35 cellular contexts compared by ENCODE assay signal in genomic region chr7:131869186-131869862, GRCh38.
"Had no signal": no experiment of that assay in that cellular context is flagged by ENCODE, and none has a peak within 500 bp of the region (broad histone marks: within the 10 kb centered on the region; RNA-seq: fewer than 3 reads in every experiment).

No MANE protein-coding gene starts in this region.

- H3K4me3 Mint-ChIP-seq: activated B cell treated with CpG ODN at 0.5 μM for 24 hours; activated CD4-positive, alpha-beta memory T cell treated with anti-CD3 and anti-CD28 coated beads for 36 hours; activated CD4-positive, alpha-beta T cell treated with anti-CD3 and anti-CD28 coated beads, Interleukin-2, amount 10 ng/mL, durations not matched to agents 24 days and 14 days; activated CD8-positive, alpha-beta T cell treated with anti-CD3 and anti-CD28 coated beads for 36 hours; activated naive CD4-positive, alpha-beta T cell treated with anti-CD3 and anti-CD28 coated beads for 36 hours; activated naive CD8-positive, alpha-beta T cell treated with anti-CD3 and anti-CD28 coated beads for 36 hours; activated T-cell treated with anti-CD3 and anti-CD28 coated beads, Interleukin-2, amount 50 U/mL, for 4 hours; activated T-cell treated with anti-CD3 and anti-CD28 coated beads, Interleukin-2, amount 50 U/mL, for 72 hours; activated T-helper 1 cell treated with anti-CD3 and anti-CD28 coated beads, Interleukin-12 subunit alpha, Interleukin-12 subunit beta, Interleukin-2, Interleukin-4 antibody, amounts not matched to agents 30 ng/mL and 10 ng/mL and 1 ng/mL, durations not matched to agents 14 hours and 24 hours and 36 hours; activated T-helper 17 cell treated with anti-CD3 and anti-CD28 coated beads, Interleukin-2, amount 50 U/mL, for 72 hours; central memory CD8-positive, alpha-beta T cell; T-helper 1 cell treated with Interleukin-12 subunit alpha and Interleukin-12 subunit beta and Interleukin-4 antibody, amounts not matched to agents 30 μg/mL and 1 μg/mL, for 36 hours; T-helper 2 cell treated with Interferon-gamma antibody and Interleukin-4, amounts not matched to agents 5 μg/mL and 100 μg/mL, for 36 hours had no signal

- H3K4me1 ChIP-seq: ascending aorta had no signal

- H3K36me3 Mint-ChIP-seq: activated CD4-positive, alpha-beta memory T cell treated with anti-CD3 and anti-CD28 coated beads for 36 hours; activated naive CD4-positive, alpha-beta T cell treated with anti-CD3 and anti-CD28 coated beads, Interleukin-2, amount 50 U/mL, for 72 hours; activated naive CD8-positive, alpha-beta T cell treated with anti-CD3 and anti-CD28 coated beads for 36 hours had no signal

- H3K4me3 ChIP-seq: ascending aorta, cardiac muscle cell had no signal

- H3K9me3 ChIP-seq: ascending aorta had no signal

- H3K27ac Mint-ChIP-seq: activated B cell treated with CpG ODN at 0.5 μM for 24 hours; activated CD4-positive, alpha-beta memory T cell treated with anti-CD3 and anti-CD28 coated beads for 36 hours; activated CD4-positive, alpha-beta T cell treated with anti-CD3 and anti-CD28 coated beads, Interleukin-2, amount 10 ng/mL, durations not matched to agents 24 days and 14 days; activated CD8-positive, alpha-beta T cell treated with anti-CD3 and anti-CD28 coated beads for 36 hours; activated naive CD4-positive, alpha-beta T cell treated with anti-CD3 and anti-CD28 coated beads for 36 hours; activated naive CD4-positive, alpha-beta T cell treated with anti-CD3 and anti-CD28 coated beads, Interleukin-2, amount 50 U/mL, for 72 hours; activated naive CD8-positive, alpha-beta T cell treated with anti-CD3 and anti-CD28 coated beads for 36 hours; activated T-cell treated with anti-CD3 and anti-CD28 coated beads, Interleukin-2, amount 50 U/mL, for 72 hours; activated T-helper 1 cell treated with anti-CD3 and anti-CD28 coated beads, Interleukin-12 subunit alpha, Interleukin-12 subunit beta, Interleukin-2, Interleukin-4 antibody, amounts not matched to agents 30 ng/mL and 10 ng/mL and 1 ng/mL, durations not matched to agents 14 hours and 24 hours and 36 hours; activated T-helper 17 cell treated with anti-CD3 and anti-CD28 coated beads, Interleukin-2, amount 50 U/mL, for 72 hours; T-helper 1 cell treated with Interleukin-12 subunit alpha and Interleukin-12 subunit beta and Interleukin-4 antibody, amounts not matched to agents 30 μg/mL and 1 μg/mL, for 36 hours; T-helper 2 cell treated with Interferon-gamma antibody and Interleukin-4, amounts not matched to agents 5 μg/mL and 100 μg/mL, for 36 hours had no signal

- H3K27me3 ChIP-seq: ascending aorta, cardiac muscle cell had no signal

- H3K4me1 Mint-ChIP-seq: activated B cell treated with CpG ODN at 0.5 μM for 24 hours; activated CD4-positive, alpha-beta T cell treated with anti-CD3 and anti-CD28 coated beads, Interleukin-2, amount 10 ng/mL, durations not matched to agents 24 days and 14 days; activated naive CD8-positive, alpha-beta T cell treated with anti-CD3 and anti-CD28 coated beads for 36 hours; activated T-helper 17 cell treated with anti-CD3 and anti-CD28 coated beads, Interleukin-2, amount 50 U/mL, for 72 hours; central memory CD8-positive, alpha-beta T cell had no signal

- H3K27ac ChIP-seq: ascending aorta, cardiac muscle cell, VCaP had no signal

- H3K9me3 Mint-ChIP-seq: activated B cell treated with CpG ODN at 0.5 μM for 24 hours; activated CD4-positive, alpha-beta memory T cell treated with anti-CD3 and anti-CD28 coated beads for 36 hours; activated CD8-positive, alpha-beta T cell treated with anti-CD3 and anti-CD28 coated beads for 36 hours; activated naive CD4-positive, alpha-beta T cell treated with anti-CD3 and anti-CD28 coated beads for 36 hours; activated naive CD8-positive, alpha-beta T cell treated with anti-CD3 and anti-CD28 coated beads for 36 hours; activated T-cell treated with anti-CD3 and anti-CD28 coated beads, Interleukin-2, amount 50 U/mL, for 4 hours; activated T-cell treated with anti-CD3 and anti-CD28 coated beads, Interleukin-2, amount 50 U/mL, for 72 hours; activated T-helper 1 cell treated with anti-CD3 and anti-CD28 coated beads, Interleukin-12 subunit alpha, Interleukin-12 subunit beta, Interleukin-2, Interleukin-4 antibody, amounts not matched to agents 30 ng/mL and 10 ng/mL and 1 ng/mL, durations not matched to agents 14 hours and 24 hours and 36 hours; activated T-helper 17 cell treated with anti-CD3 and anti-CD28 coated beads, Interleukin-2, amount 50 U/mL, for 72 hours; central memory CD8-positive, alpha-beta T cell; T-helper 1 cell treated with Interleukin-12 subunit alpha and Interleukin-12 subunit beta and Interleukin-4 antibody, amounts not matched to agents 30 μg/mL and 1 μg/mL, for 36 hours; T-helper 2 cell treated with Interferon-gamma antibody and Interleukin-4, amounts not matched to agents 5 μg/mL and 100 μg/mL, for 36 hours had no signal

- H3K27me3 Mint-ChIP-seq: activated CD4-positive, alpha-beta T cell treated with anti-CD3 and anti-CD28 coated beads, Interleukin-2, amount 10 ng/mL, durations not matched to agents 24 days and 14 days had no signal

- ATAC-seq: activated CD8-positive, alpha-beta T cell treated with anti-CD3 and anti-CD28 coated beads for 36 hours; activated naive CD4-positive, alpha-beta T cell treated with anti-CD3 and anti-CD28 coated beads, Interleukin-2, amount 50 U/mL, for 72 hours; activated T-cell treated with anti-CD3 and anti-CD28 coated beads, Interleukin-2, amount 50 U/mL, for 4 hours; activated T-cell treated with anti-CD3 and anti-CD28 coated beads, Interleukin-2, amount 50 U/mL, for 72 hours; activated T-helper 17 cell treated with anti-CD3 and anti-CD28 coated beads, Interleukin-2, amount 50 U/mL, for 72 hours had no signal

- H3K36me3 ChIP-seq: ascending aorta, cardiac muscle cell had no signal

- DNase-seq: activated B cell treated with CpG ODN at 0.5 μM for 24 hours; activated CD4-positive, alpha-beta memory T cell treated with anti-CD3 and anti-CD28 coated beads for 36 hours; activated CD4-positive, alpha-beta T cell treated with anti-CD3 and anti-CD28 coated beads for 4 hours; activated CD4-positive, alpha-beta T cell treated with anti-CD3 and anti-CD28 coated beads, Interleukin-2, amount 10 ng/mL, durations not matched to agents 24 days and 14 days; activated CD4-positive, alpha-beta T cell treated with anti-CD3 and anti-CD28 coated beads, Interleukin-2, amount 50 U/mL, for 1 hour; activated CD4-positive, alpha-beta T cell treated with anti-CD3 and anti-CD28 coated beads, Interleukin-2, amount 50 U/mL, for 4 hours; activated CD4-positive, CD25-positive, alpha-beta regulatory T cell treated with anti-CD3 and anti-CD28 coated beads, Interleukin-2, amount 50 U/mL, for 72 hours; activated CD8-positive, alpha-beta memory T cell treated with anti-CD3 and anti-CD28 coated beads, Interleukin-2, amount 50 U/mL, for 4 hours; activated CD8-positive, alpha-beta T cell treated with anti-CD3 and anti-CD28 coated beads for 36 hours; activated effector memory CD4-positive, alpha-beta T cell treated with anti-CD3 and anti-CD28 coated beads, Interleukin-2, amount 50 U/mL, for 16 hours; activated gamma-delta T cell treated with Interleukin-2 at 50 U/mL for 16 hours; activated naive CD4-positive, alpha-beta T cell; activated naive CD4-positive, alpha-beta T cell treated with anti-CD3 and anti-CD28 coated beads for 36 hours; activated naive CD4-positive, alpha-beta T cell treated with anti-CD3 and anti-CD28 coated beads, Interleukin-2, amount 50 U/mL, for 16 hours; activated naive CD8-positive, alpha-beta T cell treated with anti-CD3 and anti-CD28 coated beads for 36 hours; activated T-cell treated with anti-CD3 and anti-CD28 coated beads for 4 hours; activated T-cell treated with anti-CD3 and anti-CD28 coated beads, Interleukin-2, amount 50 U/mL, for 1 hour; activated T-cell treated with anti-CD3 and anti-CD28 coated beads, Interleukin-2, amount 50 U/mL, for 4 hours; activated T-cell treated with anti-CD3 and anti-CD28 coated beads, Interleukin-2, amount 50 U/mL, for 72 hours; amygdala; anterior cingulate cortex; caudate nucleus; cerebellar nuclear complex; T-helper 1 cell; T-helper 2 cell; T-helper 9 cell had no signal
